18 cellular contexts compared by ENCODE assay signal in genomic region chr5:119028575-119028974, GRCh38. TPM values are rescaled to one million over a fixed set of nuclear protein-coding genes. Genes with fewer than 3 reads are reported as not detected.
DNase-seq lines count a peak whose midpoint lies in the region; ATAC-seq and TF ChIP-seq lines count a peak whose summit lies in the region.
"Had no signal": no experiment of that assay in that cellular context is flagged by ENCODE, and none has a peak within 500 bp of the region (broad histone marks: within the 10 kb centered on the region; RNA-seq: fewer than 3 reads in every experiment).

No MANE protein-coding gene starts in this region.

- TF ChIP-seq RAD21 in IMR-90 (IDR thresholded peaks at IDR 0.05; ENCODE audit: low read length), result no peak

- no peaks in the 10 kb centered on the region for H3K27me3 Mint-ChIP-seq in WTC11 (ENCODE audit: low read depth)
- H3K27me3 Mint-ChIP-seq: CD4-positive, alpha-beta memory T cell; T-cell had no signal

- H2BK20ac ChIP-seq in IMR-90 (ENCODE audit: low read depth, low read length), result 0 out of 2 replicates have a peak overlapping the region, but pooled peaks have one; percentile 49

- H3K27me3 ChIP-seq in IMR-90 (ENCODE audit: control insufficient read depth, insufficient read depth, low read length) (no peaks in the 10 kb centered on the region), fibroblast of lung (ENCODE audit: control insufficient read depth, insufficient read depth, low read length) (no peaks in the 10 kb centered on the region), prostate gland (replicated peaks; ENCODE audit: insufficient read depth) (no peaks in the 10 kb centered on the region)
- H3K27me3 ChIP-seq: BE2C had no signal

- no peak overlapping the region for H3K18ac ChIP-seq in IMR-90 (ENCODE audit: low read depth, low read length)

- no peak overlapping the region for H3K4ac ChIP-seq in IMR-90 (ENCODE audit: low read depth, low read length)

- TF ChIP-seq CTCF in IMR-90 (conservative IDR thresholded peaks at IDR 0.05; ENCODE audit: low read depth, low read length) (no peak), WTC11 (IDR thresholded peaks at IDR 0.05) (no peak), fibroblast of lung (conservative IDR thresholded peaks at IDR 0.05 in 1 of 2, IDR thresholded peaks at IDR 0.05 in 1 of 2; ENCODE audit: low read depth in 1 of 2, low read length in 2 of 2) (no peak), prostate gland (IDR thresholded peaks at IDR 0.05) (no peak)

- intact Hi-C loops in IMR-90 (cut with micrococcal nuclease) (loop anchor here (10.0 kb wide), 1 partner anchor 236 kb away; no protein-coding TSS in a partner anchor), Right ventricle myocardium superior (cut with DNase I) (no loop called here), prostate gland (cut with DNase I) (loop anchor here (10.0 kb wide), 1 partner anchor 386 kb away; no protein-coding TSS in a partner anchor)

- no peaks in the 10 kb centered on the region for H3K79me1 ChIP-seq in IMR-90 (ENCODE audit: low read depth in 1 of 2, low read length in 2 of 2)

- no peaks in the 10 kb centered on the region for H3K9me1 ChIP-seq in IMR-90 (ENCODE audit: insufficient read depth, low read length)

- H2BK15ac ChIP-seq in IMR-90 (ENCODE audit: low read depth, low read length), result no peak overlapping the region

- H4K91ac ChIP-seq in IMR-90 (ENCODE audit: insufficient read depth, low read depth, low read length), result no peak overlapping the region

- WGBS in IMR-90 (ENCODE audit: extremely low coverage in 2 of 2, insufficient read length in 1 of 2), 2 experiments, result no CpG with 5 or more reads among the region's 5 CpGs
- WGBS in prostate gland, result 91% methylated on average over 5 of the region's 5 CpGs

- no peak overlapping the region for H2AK5ac ChIP-seq in IMR-90 (ENCODE audit: low read depth, low read length)

- no peak overlapping the region for H4K5ac ChIP-seq in IMR-90 (ENCODE audit: low read depth, low read length)

- BruUV-seq in IMR-90 (replicated peaks; lab: Mats Ljungman, UMichigan), result no TSS peak

- H2BK120ac ChIP-seq in IMR-90 (ENCODE audit: low read depth, low read length), result no peak overlapping the region

- H3K27ac Mint-ChIP-seq in WTC11, result peak overlapping the region; percentile 43
- H3K27ac Mint-ChIP-seq: T-cell had no signal

- DNase-seq in IMR-90 (no peak), WTC11 (ENCODE audit: low spot score) (no peak), fibroblast of lung (ENCODE audit: low read depth in 2 of 2) (peak in 1 of 2 donors; percentile 10), Right ventricle myocardium superior (no peak), prostate gland (ENCODE audit: low spot score) (no peak)
- DNase-seq in activated CD4-positive, alpha-beta T cell treated with anti-CD3 and anti-CD28 coated beads for 4 hours, result no peak
- DNase-seq: BE2C; Calu3; CD4-positive, alpha-beta memory T cell; DMS79; NCI-H1417 treated with DMSO at 0.1 percent for 48 hours; NCI-H2029; NCI-H2171; NCI-H446; NCI-H69; PC-9; T-cell had no signal

- POLR2A ChIA-PET in IMR-90 (lab: Charles Lee; ENCODE audit: unreplicated experiment) (no interaction called here), WTC11 (lab: Charles Lee) (no interaction called here)

- H3K36me3 Mint-ChIP-seq in WTC11, result peaks cover 4% of the 10 kb centered on the region
- H3K36me3 Mint-ChIP-seq: CD4-positive, alpha-beta memory T cell; T-cell had no signal

- peaks cover 30% of the 10 kb centered on the region for H3K4me1 Mint-ChIP-seq in WTC11

- H3K36me3 ChIP-seq in IMR-90 (ENCODE audit: control insufficient read depth, insufficient read depth, low read length), result no peaks in the 10 kb centered on the region
- no peaks in the 10 kb centered on the region for H3K36me3 ChIP-seq in fibroblast of lung (ENCODE audit: control insufficient read depth, insufficient read depth, low read length)
- H3K36me3 ChIP-seq in prostate gland, result no peaks in the 10 kb centered on the region
- H3K36me3 ChIP-seq: BE2C had no signal

- no peak overlapping the region for H3K23ac ChIP-seq in IMR-90 (ENCODE audit: low read depth, low read length)

- H3K9me3 Mint-ChIP-seq in WTC11, result peaks cover 15% of the 10 kb centered on the region

- H3K79me2 ChIP-seq in fibroblast of lung (ENCODE audit: control insufficient read depth, insufficient read depth, low read length), result no peaks in the 10 kb centered on the region

- dilution Hi-C loops in IMR-90 (cut with HindIII; ENCODE audit: low sequenced_read_pairs, unreplicated experiment), result no loop called here

- no peak overlapping the region for H2AK9ac ChIP-seq in IMR-90 (replicated peaks; ENCODE audit: low read depth, low read length, poor library complexity)

- TF ChIP-seq POLR2A in IMR-90 (IDR thresholded peaks at IDR 0.05; ENCODE audit: low read depth, low read length) (no peak), prostate gland (IDR thresholded peaks at IDR 0.05) (no peak)

- H3K4me3 Mint-ChIP-seq in WTC11, result no peak overlapping the region
- H3K4me3 Mint-ChIP-seq: CD4-positive, alpha-beta memory T cell; T-cell had no signal

- H2AFZ ChIP-seq in IMR-90 (replicated peaks; ENCODE audit: low read length, poor library complexity) (no peak overlapping the region), fibroblast of lung (ENCODE audit: low read length) (peak overlapping the region; percentile 5)
- H2AFZ ChIP-seq: PC-9 had no signal

- CTCF ChIA-PET in IMR-90 (lab: Yijun Ruan, JAX) (interaction anchor here (0.6 kb wide), 1 partner anchor 342 kb away, joined by 3 read pairs; no protein-coding TSS in a partner anchor), WTC11 (lab: Charles Lee) (no interaction called here)

- H3K4me2 ChIP-seq in IMR-90 (ENCODE audit: low read depth, low read length) (no peak overlapping the region), fibroblast of lung (ENCODE audit: extremely low read depth, insufficient read depth, low read length) (no peak overlapping the region)
- H3K4me2 ChIP-seq: PC-9 had no signal

- H3K27ac ChIP-seq in IMR-90 (ENCODE audit: insufficient read depth, low read length), result no peak overlapping the region
- no peak overlapping the region for H3K27ac ChIP-seq in fibroblast of lung (ENCODE audit: insufficient read depth, low read length)
- no peak overlapping the region for H3K27ac ChIP-seq in prostate gland
- H3K27ac ChIP-seq: PC-9 had no signal

- no peak overlapping the region for H3K4me3 ChIP-seq in IMR-90 (ENCODE audit: insufficient read depth, low read depth, low read length)
- no peak overlapping the region for H3K4me3 ChIP-seq in fibroblast of lung (replicated peaks in 1 of 4; ENCODE audit: control extremely low read depth in 1 of 4, insufficient read depth in 1 of 4, low read depth in 3 of 4, low read length in 4 of 4)
- H3K4me3 ChIP-seq in prostate gland, result no peak overlapping the region
- H3K4me3 ChIP-seq: PC-9 had no signal

- no peak overlapping the region for H2BK5ac ChIP-seq in IMR-90 (ENCODE audit: low read depth, low read length, poor library complexity, severe bottlenecking)

- ATAC-seq in IMR-90 (ENCODE audit: low read depth) (no peak), WTC11 (no peak), Right ventricle myocardium superior (ENCODE audit: poor library complexity) (no peak), GM18861 (IDR thresholded peaks at IDR 0.05; ENCODE audit: unreplicated experiment) (no peak)
- ATAC-seq: T-cell had no signal

- H3K56ac ChIP-seq in IMR-90 (ENCODE audit: extremely low read depth, insufficient read depth, low read length), result no peak overlapping the region

- in situ Hi-C loops in IMR-90 (cut with MboI; ENCODE audit: low sequenced_read_pairs), result loop anchor here (10.0 kb wide), 1 partner anchor 386 kb away; no protein-coding TSS in a partner anchor

- no peaks in the 10 kb centered on the region for H3K9me3 ChIP-seq in IMR-90 (ENCODE audit: control insufficient read depth, insufficient read depth, low read length)
- H3K9me3 ChIP-seq in fibroblast of lung (ENCODE audit: control insufficient read depth, insufficient read depth, low read depth, low read length), result no peaks in the 10 kb centered on the region
- H3K9me3 ChIP-seq in prostate gland, result no peaks in the 10 kb centered on the region
- H3K9me3 ChIP-seq: BE2C had no signal

- H3K14ac ChIP-seq in IMR-90 (replicated peaks; ENCODE audit: low read depth, low read length), result no peak overlapping the region

- H4K20me1 ChIP-seq in IMR-90 (ENCODE audit: insufficient read depth, low read length) (no peaks in the 10 kb centered on the region), fibroblast of lung (ENCODE audit: control insufficient read depth, extremely low read depth, insufficient read depth, low read length) (no peaks in the 10 kb centered on the region)

- no peaks in the 10 kb centered on the region for H3K4me1 ChIP-seq in IMR-90 (ENCODE audit: control insufficient read depth, insufficient read depth, low read length)
- H3K4me1 ChIP-seq in fibroblast of lung (ENCODE audit: control insufficient read depth, extremely low read depth, insufficient read depth, low read length), result no peaks in the 10 kb centered on the region
- H3K4me1 ChIP-seq in prostate gland (replicated peaks), result no peaks in the 10 kb centered on the region
- H3K4me1 ChIP-seq: BE2C had no signal

- no peak overlapping the region for H4K8ac ChIP-seq in IMR-90 (ENCODE audit: low read depth in 2 of 2, low read length in 2 of 2)

- H3K9ac ChIP-seq in IMR-90 (ENCODE audit: low read depth, low read length), result no peak overlapping the region
- H3K9ac ChIP-seq in fibroblast of lung (ENCODE audit: insufficient read depth, low read length), result no peak overlapping the region

TF ChIP-seq in IMR-90, 13 proteins besides CTCF, POLR2A, EP300 and RAD21 (continues in another document):
- TF ChIP-seq CEBPB (IDR thresholded peaks at IDR 0.05; ENCODE audit: low read depth, low read length), result no peak

RNA-seq across cellular contexts. Expression of gene DTWD2, which starts 40.2 kb away (rescaled TPM):
- 1.8 and 2.5 TPM in 2 replicates for total RNA-seq in IMR-90 (2012; rRNA removed)
- 1.1 and 1.2 TPM in 2 replicates for polyA plus RNA-seq in IMR-90 (2012; rRNA removed)
- 0.76 and 0.96 TPM in 2 replicates for polyA plus RNA-seq in IMR-90 (2012; cell fraction: cytosol; rRNA removed)
- 0.56 and 0.57 TPM in 2 replicates for polyA plus RNA-seq in IMR-90 (2012; cell fraction: nucleus; rRNA removed; ENCODE audit: low replicate concordance)
- 10.3 to 13.1 TPM (median 10.4 TPM) in 3 replicates for total RNA-seq in WTC11 (2021)
- total RNA-seq in fibroblast of lung, result 4.8 and 5.4 TPM in 2 replicates
- polyA plus RNA-seq in fibroblast of lung, result 2.3 and 2.8 TPM in 2 replicates
- polyA plus RNA-seq in fibroblast of lung (2012), result 1.6 and 2.4 TPM in 2 replicates
- polyA minus RNA-seq in fibroblast of lung (ENCODE audit: low replicate concordance), result 0.44 and 0.75 TPM in 2 replicates
- total RNA-seq in Right ventricle myocardium superior, result 11.8 TPM
- total RNA-seq in prostate gland, result 10 to 100 TPM; 13.4 to 15.5 TPM

RNA-seq across cellular contexts. Expression of gene DMXL1, which starts 42.3 kb away (rescaled TPM):
- total RNA-seq in IMR-90 (2012; rRNA removed), result 21.5 and 38.0 TPM in 2 replicates
- 6.6 and 8.1 TPM in 2 replicates for polyA plus RNA-seq in IMR-90 (2012; rRNA removed)
- polyA plus RNA-seq in IMR-90 (2012; cell fraction: cytosol; rRNA removed), result 0.99 and 1.6 TPM in 2 replicates
- polyA plus RNA-seq in IMR-90 (2012; cell fraction: nucleus; rRNA removed; ENCODE audit: low replicate concordance), result 1.4 and 12.8 TPM in 2 replicates
- 40.6 to 44.0 TPM (median 43.7 TPM) in 3 replicates for total RNA-seq in WTC11 (2021)
- total RNA-seq in fibroblast of lung, result 45.5 and 59.5 TPM in 2 replicates
- 17.1 and 21.1 TPM in 2 replicates for polyA plus RNA-seq in fibroblast of lung
- 8.7 and 10.6 TPM in 2 replicates for polyA plus RNA-seq in fibroblast of lung (2012)
- polyA minus RNA-seq in fibroblast of lung (ENCODE audit: low replicate concordance), result 4.8 and 5.1 TPM in 2 replicates
- total RNA-seq in Right ventricle myocardium superior, result 23.3 TPM
- total RNA-seq in prostate gland, result 100 to 1,000 TPM in 1 of 2 donors, 10 to 100 TPM in 1; 89.2 to 180 TPM
